1 cellular context compared by ENCODE assay signal in genomic region chr5:149452007-149452664, GRCh38.
TF ChIP-seq lines count a peak whose summit lies in the region.

No MANE protein-coding gene starts in this region.

TF ChIP-seq in GM23338, 12 proteins besides CTCF, POLR2A, EP300 and RAD21 (continued from another document):
- TF ChIP-seq REST (IDR thresholded peaks at IDR 0.05; ENCODE audit: unreplicated experiment), result no peak
